ENCODE assay signal across 41 cellular contexts in the genomic region with DNA sequence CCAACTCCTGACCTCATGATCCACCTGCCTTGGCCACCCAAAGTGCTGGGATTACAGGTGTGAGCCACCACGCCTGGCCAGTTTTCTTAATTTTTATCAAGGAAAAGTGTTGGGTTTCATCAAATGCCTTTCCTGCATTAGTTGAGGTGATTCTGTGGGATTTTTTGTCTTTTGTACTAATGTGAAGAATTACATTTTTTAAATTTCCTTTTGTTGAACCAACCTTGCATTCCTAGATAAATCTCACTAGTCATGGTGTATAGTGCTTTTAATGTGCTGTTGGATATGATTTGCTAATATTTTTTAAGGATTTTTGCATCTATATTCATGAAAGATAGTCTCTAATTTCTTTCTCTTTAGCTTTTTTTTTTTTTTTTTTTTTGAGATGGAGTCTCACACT. TPM values are rescaled to one million over a fixed set of nuclear protein-coding genes. Genes with fewer than 3 reads are reported as not detected.
"Had no signal": no experiment of that assay in that cellular context is flagged by ENCODE, and none has a peak within 500 bp of the region (broad histone marks: within the 10 kb centered on the region; RNA-seq: fewer than 3 reads in every experiment).

No MANE protein-coding gene starts in this region.

- H3K4me1 ChIP-seq: adrenal gland, ascending aorta, body of pancreas, breast epithelium had no signal

- H3K36me3 ChIP-seq: adrenal gland, ascending aorta, brain microvascular endothelial cell, breast epithelium, cardiac muscle cell had no signal

- H3K27me3 ChIP-seq: adrenal gland, ascending aorta, body of pancreas, brain microvascular endothelial cell, breast epithelium, cardiac muscle cell had no signal

- H3K4me3 ChIP-seq: adrenal gland, ascending aorta, body of pancreas, breast epithelium, cardiac muscle cell had no signal

- H3K4me1 Mint-ChIP-seq: activated naive CD4-positive, alpha-beta T cell treated with anti-CD3 and anti-CD28 coated beads, Interleukin-2, amount 50 U/mL, for 24 hours; activated T-helper 17 cell treated with anti-CD3 and anti-CD28 coated beads, Interleukin-2, amount 50 U/mL, for 72 hours; brain; central memory CD8-positive, alpha-beta T cell had no signal

- H3K36me3 Mint-ChIP-seq: brain had no signal

- H3K4me3 Mint-ChIP-seq: activated naive CD4-positive, alpha-beta T cell treated with anti-CD3 and anti-CD28 coated beads for 36 hours; activated naive CD4-positive, alpha-beta T cell treated with anti-CD3 and anti-CD28 coated beads, Interleukin-2, amount 10 ng/mL, durations not matched to agents 7 days and 5 days; activated naive CD4-positive, alpha-beta T cell treated with anti-CD3 and anti-CD28 coated beads, Interleukin-2, amount 50 U/mL, for 24 hours; activated naive CD8-positive, alpha-beta T cell; activated naive CD8-positive, alpha-beta T cell treated with anti-CD3 and anti-CD28 coated beads for 36 hours; activated naive CD8-positive, alpha-beta T cell treated with anti-CD3 and anti-CD28 coated beads, Interleukin-2, amount 10 ng/mL, durations not matched to agents 7 days and 5 days; activated naive CD8-positive, alpha-beta T cell treated with anti-CD3 and anti-CD28 coated beads, Interleukin-2, amount 50 U/mL, for 24 hours; activated T-cell treated with anti-CD3 and anti-CD28 coated beads, Interleukin-2, amount 50 U/mL, for 24 hours; activated T-cell treated with anti-CD3 and anti-CD28 coated beads, Interleukin-2, amount 50 U/mL, for 4 hours; activated T-cell treated with anti-CD3 and anti-CD28 coated beads, Interleukin-2, amount 50 U/mL, for 72 hours; activated T-helper 1 cell treated with anti-CD3 and anti-CD28 coated beads, Interleukin-12 subunit alpha, Interleukin-12 subunit beta, Interleukin-2, Interleukin-4 antibody, amounts not matched to agents 30 ng/mL and 10 ng/mL and 1 ng/mL, durations not matched to agents 14 hours and 24 hours and 36 hours; activated T-helper 17 cell treated with anti-CD3 and anti-CD28 coated beads, Interleukin-2, amount 50 U/mL, for 72 hours; brain; central memory CD8-positive, alpha-beta T cell had no signal

- FAIRE-seq: astrocyte, bronchial epithelial cell had no signal

- H3K27me3 Mint-ChIP-seq: activated naive CD4-positive, alpha-beta T cell treated with anti-CD3 and anti-CD28 coated beads, Interleukin-2, amount 50 U/mL, for 24 hours; activated naive CD8-positive, alpha-beta T cell treated with anti-CD3 and anti-CD28 coated beads, Interleukin-2, amount 10 ng/mL, durations not matched to agents 7 days and 5 days; activated T-helper 17 cell treated with anti-CD3 and anti-CD28 coated beads, Interleukin-2, amount 50 U/mL, for 72 hours; central memory CD8-positive, alpha-beta T cell had no signal

- DNase-seq: activated effector memory CD4-positive, alpha-beta T cell treated with anti-CD3 and anti-CD28 coated beads, Interleukin-2, amount 50 U/mL, for 16 hours; activated effector memory CD4-positive, alpha-beta T cell treated with Interleukin-2 at 50 U/mL for 16 hours; activated gamma-delta T cell; activated gamma-delta T cell treated with Interleukin-2 at 50 U/mL for 16 hours; activated naive CD4-positive, alpha-beta T cell; activated naive CD4-positive, alpha-beta T cell treated with anti-CD3 and anti-CD28 coated beads for 36 hours; activated naive CD4-positive, alpha-beta T cell treated with anti-CD3 and anti-CD28 coated beads, Interleukin-2, amount 10 ng/mL, durations not matched to agents 7 days and 5 days; activated naive CD4-positive, alpha-beta T cell treated with anti-CD3 and anti-CD28 coated beads, Interleukin-2, amount 50 U/mL, for 16 hours; activated naive CD4-positive, alpha-beta T cell treated with Interleukin-2 at 50 U/mL for 16 hours; activated naive CD8-positive, alpha-beta T cell treated with anti-CD3 and anti-CD28 coated beads for 36 hours; activated naive CD8-positive, alpha-beta T cell treated with anti-CD3 and anti-CD28 coated beads, Interleukin-2, amount 10 ng/mL, durations not matched to agents 7 days and 5 days; activated naive CD8-positive, alpha-beta T cell treated with anti-CD3 and anti-CD28 coated beads, Interleukin-2, amount 50 U/mL, for 24 hours; activated T-cell treated with anti-CD3 and anti-CD28 coated beads, Interleukin-2, amount 50 U/mL, for 1 hour; activated T-cell treated with anti-CD3 and anti-CD28 coated beads, Interleukin-2, amount 50 U/mL, for 24 hours; activated T-cell treated with anti-CD3 and anti-CD28 coated beads, Interleukin-2, amount 50 U/mL, for 4 hours; activated T-cell treated with anti-CD3 and anti-CD28 coated beads, Interleukin-2, amount 50 U/mL, for 48 hours; activated T-cell treated with anti-CD3 and anti-CD28 coated beads, Interleukin-2, amount 50 U/mL, for 72 hours; adrenal gland; amniotic stem cell; amygdala; anterior cingulate cortex; aorta; body of pancreas; brain microvascular endothelial cell; caudate nucleus; central memory CD4-positive, alpha-beta T cell; cerebellar nuclear complex had no signal

- H3K27ac ChIP-seq: adrenal gland, ascending aorta, body of pancreas, brain microvascular endothelial cell, breast epithelium, cardiac muscle cell had no signal

- H3K27ac Mint-ChIP-seq: activated naive CD4-positive, alpha-beta T cell treated with anti-CD3 and anti-CD28 coated beads for 36 hours; activated naive CD4-positive, alpha-beta T cell treated with anti-CD3 and anti-CD28 coated beads, Interleukin-2, amount 10 ng/mL, durations not matched to agents 7 days and 5 days; activated naive CD4-positive, alpha-beta T cell treated with anti-CD3 and anti-CD28 coated beads, Interleukin-2, amount 50 U/mL, for 24 hours; activated naive CD4-positive, alpha-beta T cell treated with anti-CD3 and anti-CD28 coated beads, Interleukin-2, amount 50 U/mL, for 72 hours; activated naive CD8-positive, alpha-beta T cell; activated naive CD8-positive, alpha-beta T cell treated with anti-CD3 and anti-CD28 coated beads for 36 hours; activated naive CD8-positive, alpha-beta T cell treated with anti-CD3 and anti-CD28 coated beads, Interleukin-2, amount 10 ng/mL, durations not matched to agents 7 days and 5 days; activated naive CD8-positive, alpha-beta T cell treated with anti-CD3 and anti-CD28 coated beads, Interleukin-2, amount 50 U/mL, for 24 hours; activated T-cell treated with anti-CD3 and anti-CD28 coated beads, Interleukin-2, amount 50 U/mL, for 24 hours; activated T-cell treated with anti-CD3 and anti-CD28 coated beads, Interleukin-2, amount 50 U/mL, for 72 hours; activated T-helper 1 cell treated with anti-CD3 and anti-CD28 coated beads, Interleukin-12 subunit alpha, Interleukin-12 subunit beta, Interleukin-2, Interleukin-4 antibody, amounts not matched to agents 30 ng/mL and 10 ng/mL and 1 ng/mL, durations not matched to agents 14 hours and 24 hours and 36 hours; activated T-helper 17 cell treated with anti-CD3 and anti-CD28 coated beads, Interleukin-2, amount 50 U/mL, for 72 hours; activated T-helper 2 cell treated with anti-CD3 and anti-CD28 coated beads, Interferon-gamma antibody, Interleukin-2, Interleukin-4, amounts not matched to agents 10 μg/mL and 5 μg/mL and 100 μg/mL, durations not matched to agents 14 hours and 24 hours and 36 hours; brain had no signal

- ATAC-seq: activated naive CD4-positive, alpha-beta T cell treated with anti-CD3 and anti-CD28 coated beads, Interleukin-2, amount 50 U/mL, for 72 hours; activated naive CD8-positive, alpha-beta T cell treated with anti-CD3 and anti-CD28 coated beads, Interleukin-2, amount 50 U/mL, for 24 hours; activated T-cell treated with anti-CD3 and anti-CD28 coated beads, Interleukin-2, amount 50 U/mL, for 4 hours; activated T-cell treated with anti-CD3 and anti-CD28 coated beads, Interleukin-2, amount 50 U/mL, for 72 hours; activated T-helper 17 cell treated with anti-CD3 and anti-CD28 coated beads, Interleukin-2, amount 50 U/mL, for 72 hours; body of pancreas had no signal

RNA-seq across cellular contexts. Expression of a gene that starts 2.4 kb away (rescaled TPM):
- total RNA-seq: activated T-cell treated with anti-CD3 and anti-CD28 coated beads, Interleukin-2, amount 50 U/mL, for 4 hours; activated T-helper 1 cell treated with anti-CD3 and anti-CD28 coated beads, Interleukin-12 subunit alpha, Interleukin-12 subunit beta, Interleukin-2, Interleukin-4 antibody, amounts not matched to agents 30 ng/mL and 10 ng/mL and 1 ng/mL, durations not matched to agents 14 hours and 24 hours and 36 hours; activated T-helper 2 cell treated with anti-CD3 and anti-CD28 coated beads, Interferon-gamma antibody, Interleukin-2, Interleukin-4, amounts not matched to agents 10 μg/mL and 5 μg/mL and 100 μg/mL, durations not matched to agents 14 hours and 24 hours and 36 hours; adrenal gland; aorta; ascending aorta; astrocyte; body of pancreas; breast epithelium; chondrocyte had no signal
- polyA plus RNA-seq: aorta had no signal
